Comparison of ENCODE assay signal across 21 cellular contexts in genomic region chr22:49785841-49786451, GRCh38. TPM values are rescaled to one million over a fixed set of nuclear protein-coding genes. Genes with fewer than 3 reads are reported as not detected.
DNase-seq lines count a peak whose midpoint lies in the region; ATAC-seq and TF ChIP-seq lines count a peak whose summit lies in the region.
"Had no signal": no experiment of that assay in that cellular context is flagged by ENCODE, and none has a peak within 500 bp of the region (broad histone marks: within the 10 kb centered on the region; RNA-seq: fewer than 3 reads in every experiment).

No MANE protein-coding gene starts in this region.

- H3K4me1 ChIP-seq in HUES6 (ENCODE audit: control insufficient read depth, insufficient read depth, low read length) (peaks cover 16% of the 10 kb centered on the region; the same call in 1 of the 2 replicates), BE2C (no peaks in the 10 kb centered on the region)

- H3K9me3 ChIP-seq in HUES6 (ENCODE audit: control insufficient read depth, insufficient read depth, low read depth, low read length) (no peaks in the 10 kb centered on the region), BE2C (no peaks in the 10 kb centered on the region)
- H3K9me3 ChIP-seq: body of pancreas, thyroid gland had no signal

- H3K4me3 ChIP-seq in H7 (ENCODE audit: insufficient read depth, low read depth, low read length) (no peak overlapping the region), HUES6 (ENCODE audit: low read depth, low read length) (no peak overlapping the region), BE2C (ENCODE audit: low read depth, low read length) (no peak overlapping the region)
- H3K4me3 ChIP-seq: body of pancreas, coronary artery, thyroid gland had no signal

- H3K36me3 Mint-ChIP-seq in nephron progenitor cell (ENCODE audit: low read depth), result peaks cover 38% of the 10 kb centered on the region
- H3K36me3 Mint-ChIP-seq in activated T-cell treated with anti-CD3 and anti-CD28 coated beads, Interleukin-2, amount 50 U/mL, for 72 hours (ENCODE audit: insufficient read depth in 2 of 2), result peaks cover 0 to 11% of the 10 kb centered on the region in 2 donors

- ATAC-seq in activated T-cell treated with anti-CD3 and anti-CD28 coated beads, Interleukin-2, amount 50 U/mL, for 72 hours (replicated peaks in 1 of 2), result no peak
- no peak for ATAC-seq in GM18511 (IDR thresholded peaks at IDR 0.05; ENCODE audit: unreplicated experiment)
- ATAC-seq: activated T-cell treated with anti-CD3 and anti-CD28 coated beads, Interleukin-2, amount 50 U/mL, for 4 hours; body of pancreas; left colon; stimulated activated naive B cell treated with anti-CD40 and anti-IgM and Interleukin-4, amounts not matched to agents 10 μg/mL and 1 μg/mL and 100 μg/mL, for 72 hours had no signal

- peak; percentile 52 for DNase-seq in H7
- peak; percentile 55 for DNase-seq in dermis blood vessel endothelial cell
- no peak for DNase-seq in nephron progenitor cell
- no peak for DNase-seq in BE2C
- no peak for DNase-seq in activated T-cell treated with anti-CD3 and anti-CD28 coated beads, Interleukin-2, amount 50 U/mL, for 72 hours
- DNase-seq: activated CD4-positive, alpha-beta memory T cell treated with anti-CD3 and anti-CD28 coated beads for 36 hours; activated T-cell treated with anti-CD3 and anti-CD28 coated beads, Interleukin-2, amount 50 U/mL, for 4 hours; body of pancreas; DMS79 treated with DMSO at 0.1 percent for 48 hours; Kasumi-1; left colon; NCI-H2107; NCI-H524; stimulated activated CD4-positive, alpha-beta T cell treated with anti-CD3 and anti-CD28 coated beads, Interleukin-15, amount 100 ng/mL, for 24 hours; stimulated activated naive B cell treated with anti-CD40 and anti-IgM and Interleukin-4, amounts not matched to agents 10 μg/mL and 1 μg/mL and 100 μg/mL, for 72 hours; thyroid gland had no signal

- TF ChIP-seq CTCF in nephron progenitor cell (IDR thresholded peaks at IDR 0.05) (no peak), BE2C (IDR thresholded peaks at IDR 0.05; ENCODE audit: low read depth, low read length) (no peak)

- H3K4me1 Mint-ChIP-seq in nephron progenitor cell, result peaks cover 14% of the 10 kb centered on the region
- H3K4me1 Mint-ChIP-seq in activated T-cell treated with anti-CD3 and anti-CD28 coated beads, Interleukin-2, amount 50 U/mL, for 72 hours (ENCODE audit: low read depth), result peaks cover 42% of the 10 kb centered on the region

- peaks cover 3% of the 10 kb centered on the region for H3K27me3 Mint-ChIP-seq in nephron progenitor cell (ENCODE audit: low read depth, poor library complexity)
- no peaks in the 10 kb centered on the region for H3K27me3 Mint-ChIP-seq in activated T-cell treated with anti-CD3 and anti-CD28 coated beads, Interleukin-2, amount 50 U/mL, for 72 hours (ENCODE audit: low read depth)
- H3K27me3 Mint-ChIP-seq: activated CD4-positive, alpha-beta memory T cell treated with anti-CD3 and anti-CD28 coated beads for 36 hours; activated naive CD8-positive, alpha-beta T cell; stimulated activated naive B cell treated with anti-CD40 and anti-IgM and Interleukin-4, amounts not matched to agents 10 μg/mL and 1 μg/mL and 100 μg/mL, for 72 hours had no signal

- no peak overlapping the region for H3K27ac ChIP-seq in HUES6 (ENCODE audit: low read depth, low read length)
- H3K27ac ChIP-seq: body of pancreas, coronary artery, thyroid gland had no signal

- H3K27me3 ChIP-seq in H7 (ENCODE audit: control insufficient read depth, insufficient read depth, low read length) (no peaks in the 10 kb centered on the region), HUES6 (ENCODE audit: control insufficient read depth, insufficient read depth, low read length) (no peaks in the 10 kb centered on the region), BE2C (no peaks in the 10 kb centered on the region)
- H3K27me3 ChIP-seq: body of pancreas, thyroid gland had no signal

- peak overlapping the region; percentile 72 for H3K27ac Mint-ChIP-seq in nephron progenitor cell
- no peak overlapping the region for H3K27ac Mint-ChIP-seq in activated T-cell treated with anti-CD3 and anti-CD28 coated beads, Interleukin-2, amount 50 U/mL, for 72 hours
- H3K27ac Mint-ChIP-seq: activated CD4-positive, alpha-beta memory T cell treated with anti-CD3 and anti-CD28 coated beads for 36 hours; activated naive CD8-positive, alpha-beta T cell; mesothelial cell of epicardium had no signal

- H3K9ac ChIP-seq in HUES6 (ENCODE audit: low read length), result peak overlapping the region; percentile 13

- H3K36me3 ChIP-seq in H7 (replicated peaks; ENCODE audit: control insufficient read depth, insufficient read depth, low read length) (peaks cover 4% of the 10 kb centered on the region), HUES6 (ENCODE audit: control insufficient read depth, insufficient read depth, low read length) (peaks cover 81% of the 10 kb centered on the region), BE2C (peaks cover 69% of the 10 kb centered on the region)

- H3K9me3 Mint-ChIP-seq in nephron progenitor cell, result no peaks in the 10 kb centered on the region
- no peaks in the 10 kb centered on the region for H3K9me3 Mint-ChIP-seq in activated T-cell treated with anti-CD3 and anti-CD28 coated beads, Interleukin-2, amount 50 U/mL, for 72 hours
- H3K9me3 Mint-ChIP-seq: activated CD4-positive, alpha-beta memory T cell treated with anti-CD3 and anti-CD28 coated beads for 36 hours; activated T-cell treated with anti-CD3 and anti-CD28 coated beads, Interleukin-2, amount 50 U/mL, for 4 hours; mesothelial cell of epicardium; stimulated activated naive B cell treated with anti-CD40 and anti-IgM and Interleukin-4, amounts not matched to agents 10 μg/mL and 1 μg/mL and 100 μg/mL, for 72 hours had no signal

- H3K4me3 Mint-ChIP-seq in nephron progenitor cell, result no peak overlapping the region
- H3K4me3 Mint-ChIP-seq in activated T-cell treated with anti-CD3 and anti-CD28 coated beads, Interleukin-2, amount 50 U/mL, for 72 hours, result no peak overlapping the region
- H3K4me3 Mint-ChIP-seq: activated CD4-positive, alpha-beta memory T cell treated with anti-CD3 and anti-CD28 coated beads for 36 hours; activated naive CD8-positive, alpha-beta T cell; activated T-cell treated with anti-CD3 and anti-CD28 coated beads, Interleukin-2, amount 50 U/mL, for 4 hours; mesothelial cell of epicardium; stimulated activated naive B cell treated with anti-CD40 and anti-IgM and Interleukin-4, amounts not matched to agents 10 μg/mL and 1 μg/mL and 100 μg/mL, for 72 hours had no signal

RNA-seq across cellular contexts. Expression of gene BRD1, which starts 41.7 kb away (rescaled TPM):
- total RNA-seq in H7 (2014; rRNA removed; shearing (Covaris generic)), result 24.9 and 29.5 TPM in 2 replicates
- total RNA-seq in dermis blood vessel endothelial cell, result 34.2 and 39.0 TPM in 2 replicates
- polyA plus RNA-seq in BE2C (2012; ENCODE audit: insufficient read depth, insufficient read length, low read depth), result 61.6 TPM
- total RNA-seq in activated T-cell treated with anti-CD3 and anti-CD28 coated beads, Interleukin-2, amount 50 U/mL, for 72 hours, result 10 to 100 TPM; 42.3 to 43.4 TPM

Comparison
In these comparisons a context has a peak if more than half of its experiments do, and no peak if none do; other contexts are left out.
1. DNase-seq: peak in H7 (single experiment) and dermis blood vessel endothelial cell (single experiment); none in nephron progenitor cell (single experiment), BE2C (single experiment) and activated T-cell treated with anti-CD3 and anti-CD28 coated beads, Interleukin-2, amount 50 U/mL, for 72 hours (0 of 2).